In genomic region chr6:134892362-134892761, GRCh38 we compare ENCODE assay signal across 26 cellular contexts. TPM values are rescaled to one million over a fixed set of nuclear protein-coding genes. Genes with fewer than 3 reads are reported as not detected.
"Had no signal": no experiment of that assay in that cellular context is flagged by ENCODE, and none has a peak within 500 bp of the region (broad histone marks: within the 10 kb centered on the region; RNA-seq: fewer than 3 reads in every experiment).

No MANE protein-coding gene starts in this region.

- H3K9me3 ChIP-seq: colonic mucosa, gastrocnemius medialis, left lung, lower lobe of right lung, mucosa of descending colon had no signal

- ATAC-seq: effector memory CD8-positive, alpha-beta T cell; esophagus mucosa; gastrocnemius medialis; heart right ventricle; left cardiac atrium; left lung; left ventricle myocardium superior; lower lobe of right lung; mucosa of descending colon; naive thymus-derived CD8-positive, alpha-beta T cell had no signal

- H3K27ac Mint-ChIP-seq: dendritic cell treated with granulocyte-macrophage colony-stimulating factor and Interleukin-4, amounts not matched to agents 40 ng/mL and 50 ng/mL, for 4 days; effector memory CD8-positive, alpha-beta T cell; endodermal cell; naive B cell; naive thymus-derived CD8-positive, alpha-beta T cell had no signal

- H3K27me3 ChIP-seq: colonic mucosa, gastrocnemius medialis, left lung had no signal

- H3K27ac ChIP-seq: colonic mucosa, epithelial cell of prostate, esophagus squamous epithelium, gastrocnemius medialis, heart right ventricle, left lung, lower lobe of right lung had no signal

- H3K4me1 Mint-ChIP-seq: endodermal cell; naive B cell; naive thymus-derived CD8-positive, alpha-beta T cell had no signal

- DNase-seq: colonic mucosa; cortex of kidney; effector CD8-positive, alpha-beta T cell; effector memory CD8-positive, alpha-beta T cell; endodermal cell; erythroblast; esophagus squamous epithelium; foreskin fibroblast; foreskin melanocyte; gastrocnemius medialis; glutamatergic neuron; head of caudate nucleus; heart right ventricle; hippocampal formation; left cardiac atrium; left lung; left ventricle myocardium superior; lower lobe of right lung; mesendoderm; mucosa of descending colon; naive B cell; naive thymus-derived CD8-positive, alpha-beta T cell had no signal

- H3K4me3 ChIP-seq: colonic mucosa, esophagus squamous epithelium, gastrocnemius medialis, heart right ventricle, left lung, lower lobe of right lung, mucosa of descending colon had no signal

- H3K4me1 ChIP-seq: colonic mucosa, esophagus squamous epithelium, gastrocnemius medialis, heart right ventricle, left lung, lower lobe of right lung had no signal

- H3K9me3 Mint-ChIP-seq: effector memory CD8-positive, alpha-beta T cell had no signal

- H3K36me3 ChIP-seq: colonic mucosa, esophagus squamous epithelium, gastrocnemius medialis, heart right ventricle, left lung, lower lobe of right lung had no signal

- H3K4me3 Mint-ChIP-seq: dendritic cell treated with granulocyte-macrophage colony-stimulating factor and Interleukin-4, amounts not matched to agents 40 ng/mL and 50 ng/mL, for 4 days; effector memory CD8-positive, alpha-beta T cell; endodermal cell; naive B cell; naive thymus-derived CD8-positive, alpha-beta T cell had no signal

- H3K36me3 Mint-ChIP-seq: naive B cell had no signal

RNA-seq across cellular contexts. Expression of gene ALDH8A1, which starts 57.5 kb away (rescaled TPM):
- total RNA-seq: endodermal cell, myocyte had no signal
